ENCODE assay signal across 15 cellular contexts in the genomic region with DNA sequence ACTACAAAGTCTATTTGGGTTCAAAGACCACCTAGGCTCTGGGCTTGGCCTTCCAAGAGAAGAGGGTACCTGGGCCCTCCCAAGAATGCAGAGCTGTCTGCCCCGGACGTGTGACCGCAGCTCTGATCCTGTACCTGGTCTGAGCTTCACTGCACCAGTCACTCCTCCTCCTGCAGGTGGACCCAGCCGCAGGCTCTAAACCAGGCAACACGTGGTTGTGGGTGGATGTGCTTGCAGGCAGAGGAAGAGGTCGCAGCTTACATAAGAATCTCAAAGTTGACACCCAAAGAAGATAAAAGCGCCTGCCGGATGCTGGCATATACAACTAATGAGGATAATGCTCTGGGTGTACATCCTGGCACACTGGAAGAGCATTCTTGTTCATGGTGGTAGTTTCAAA. TPM values are rescaled to one million over a fixed set of nuclear protein-coding genes. Genes with fewer than 3 reads are reported as not detected.
DNase-seq lines count a peak whose midpoint lies in the region; ATAC-seq and TF ChIP-seq lines count a peak whose summit lies in the region.
"Had no signal": no experiment of that assay in that cellular context is flagged by ENCODE, and none has a peak within 500 bp of the region (broad histone marks: within the 10 kb centered on the region; RNA-seq: fewer than 3 reads in every experiment).

No MANE protein-coding gene starts in this region.

- H3K9me3 Mint-ChIP-seq in activated CD8-positive, alpha-beta memory T cell treated with anti-CD3 and anti-CD28 coated beads, Interleukin-2, amount 10 ng/mL, durations not matched to agents 7 days and 5 days (ENCODE audit: low read depth), result no peaks in the 10 kb centered on the region
- peaks cover 3% of the 10 kb centered on the region for H3K9me3 Mint-ChIP-seq in endodermal cell
- no peaks in the 10 kb centered on the region for H3K9me3 Mint-ChIP-seq in activated naive CD8-positive, alpha-beta T cell treated with anti-CD3 and anti-CD28 coated beads for 36 hours
- no peaks in the 10 kb centered on the region for H3K9me3 Mint-ChIP-seq in activated naive CD4-positive, alpha-beta T cell treated with anti-CD3 and anti-CD28 coated beads, Interleukin-2, amount 10 ng/mL, durations not matched to agents 7 days and 5 days
- H3K9me3 Mint-ChIP-seq: HFFc6 had no signal

- H3K27ac ChIP-seq in endodermal cell (ENCODE audit: low read depth, low read length) (no peak overlapping the region), trophoblast cell (ENCODE audit: low read depth, low read length) (peak overlapping the region; percentile 42)
- H3K27ac ChIP-seq: BLaER1 had no signal

- H2BK120ac ChIP-seq in trophoblast cell (ENCODE audit: insufficient read depth, low read length, poor library complexity), result peak overlapping the region; percentile 29

- H3K27me3 ChIP-seq in endodermal cell (ENCODE audit: control insufficient read depth, insufficient read depth, low read length, poor library complexity, severe bottlenecking) (no peaks in the 10 kb centered on the region), trophoblast cell (ENCODE audit: insufficient read depth, low read length) (no peaks in the 10 kb centered on the region)
- H3K27me3 ChIP-seq: BLaER1 had no signal

- WGBS in endodermal cell (ENCODE audit: insufficient coverage in 1 of 2, insufficient read length in 1 of 2), 2 experiments, result 90 to 94% methylated on average over 8 of the region's 8 CpGs
- no CpG with 5 or more reads among the region's 8 CpGs for WGBS in trophoblast cell (ENCODE audit: extremely low coverage, insufficient coverage, insufficient read length)

- peaks cover 24% of the 10 kb centered on the region for H3K79me1 ChIP-seq in trophoblast cell (ENCODE audit: low read length)

- H3K4me2 ChIP-seq in trophoblast cell (ENCODE audit: low read length), result no peak overlapping the region
- H3K4me2 ChIP-seq: BLaER1 had no signal

- H3K36me3 Mint-ChIP-seq in activated CD8-positive, alpha-beta memory T cell treated with anti-CD3 and anti-CD28 coated beads, Interleukin-2, amount 10 ng/mL, durations not matched to agents 7 days and 5 days, result no peaks in the 10 kb centered on the region
- no peaks in the 10 kb centered on the region for H3K36me3 Mint-ChIP-seq in endodermal cell (ENCODE audit: low read depth)
- H3K36me3 Mint-ChIP-seq in activated naive CD8-positive, alpha-beta T cell treated with anti-CD3 and anti-CD28 coated beads for 36 hours, result no peaks in the 10 kb centered on the region
- H3K36me3 Mint-ChIP-seq in activated naive CD4-positive, alpha-beta T cell treated with anti-CD3 and anti-CD28 coated beads, Interleukin-2, amount 10 ng/mL, durations not matched to agents 7 days and 5 days, result no peaks in the 10 kb centered on the region

- peak overlapping the region; percentile 1 for H3K4ac ChIP-seq in trophoblast cell (ENCODE audit: low read depth, low read length)

- peak overlapping the region; percentile 10 for H4K91ac ChIP-seq in trophoblast cell (ENCODE audit: low read depth, low read length)

- H3K36me3 ChIP-seq in endodermal cell (ENCODE audit: control insufficient read depth, insufficient read depth, low read length) (no peaks in the 10 kb centered on the region), trophoblast cell (ENCODE audit: control insufficient read depth in 1 of 2, insufficient read depth in 2 of 2, low read length in 2 of 2) (no peaks in the 10 kb centered on the region)
- H3K36me3 ChIP-seq: BLaER1 had no signal

- peaks cover 15% of the 10 kb centered on the region for H3K4me1 Mint-ChIP-seq in activated CD8-positive, alpha-beta memory T cell treated with anti-CD3 and anti-CD28 coated beads, Interleukin-2, amount 10 ng/mL, durations not matched to agents 7 days and 5 days
- H3K4me1 Mint-ChIP-seq in endodermal cell, result peaks cover 23% of the 10 kb centered on the region
- peaks cover 2% of the 10 kb centered on the region for H3K4me1 Mint-ChIP-seq in activated naive CD8-positive, alpha-beta T cell treated with anti-CD3 and anti-CD28 coated beads for 36 hours
- H3K4me1 Mint-ChIP-seq in activated naive CD4-positive, alpha-beta T cell treated with anti-CD3 and anti-CD28 coated beads, Interleukin-2, amount 10 ng/mL, durations not matched to agents 7 days and 5 days, result no peaks in the 10 kb centered on the region

- peak overlapping the region; percentile 61 for H3K23ac ChIP-seq in trophoblast cell (ENCODE audit: low read length)

- peaks cover 45% of the 10 kb centered on the region for H3K27me3 Mint-ChIP-seq in activated CD8-positive, alpha-beta memory T cell treated with anti-CD3 and anti-CD28 coated beads, Interleukin-2, amount 10 ng/mL, durations not matched to agents 7 days and 5 days
- H3K27me3 Mint-ChIP-seq in endodermal cell (ENCODE audit: insufficient read depth), result peaks cover 18% of the 10 kb centered on the region
- peaks cover 17% of the 10 kb centered on the region for H3K27me3 Mint-ChIP-seq in activated naive CD8-positive, alpha-beta T cell treated with anti-CD3 and anti-CD28 coated beads for 36 hours
- peaks cover 41% of the 10 kb centered on the region for H3K27me3 Mint-ChIP-seq in activated naive CD4-positive, alpha-beta T cell treated with anti-CD3 and anti-CD28 coated beads, Interleukin-2, amount 10 ng/mL, durations not matched to agents 7 days and 5 days

- H3K14ac ChIP-seq in trophoblast cell (ENCODE audit: low read length), result peak overlapping the region; percentile 1

- H2BK12ac ChIP-seq in trophoblast cell (ENCODE audit: low read length), result peak overlapping the region; percentile 6

- H2AFZ ChIP-seq in trophoblast cell (ENCODE audit: insufficient read depth, low read length, poor library complexity), result no peak overlapping the region

- H3K27ac Mint-ChIP-seq in activated CD8-positive, alpha-beta memory T cell treated with anti-CD3 and anti-CD28 coated beads, Interleukin-2, amount 10 ng/mL, durations not matched to agents 7 days and 5 days, result no peak overlapping the region
- no peak overlapping the region for H3K27ac Mint-ChIP-seq in endodermal cell
- H3K27ac Mint-ChIP-seq in activated naive CD8-positive, alpha-beta T cell treated with anti-CD3 and anti-CD28 coated beads for 36 hours, result no peak overlapping the region
- no peak overlapping the region for H3K27ac Mint-ChIP-seq in activated naive CD4-positive, alpha-beta T cell treated with anti-CD3 and anti-CD28 coated beads, Interleukin-2, amount 10 ng/mL, durations not matched to agents 7 days and 5 days
- H3K27ac Mint-ChIP-seq: HFFc6 had no signal

- H3K4me1 ChIP-seq in endodermal cell (ENCODE audit: control insufficient read depth, insufficient read depth, low read length) (no peaks in the 10 kb centered on the region), trophoblast cell (ENCODE audit: control insufficient read depth in 1 of 2, insufficient read depth in 2 of 2, low read length in 2 of 2) (peaks cover 7 to 27% of the 10 kb centered on the region in 2 experiments)

- peak; percentile 11 for TF ChIP-seq CTCF in endodermal cell (conservative IDR thresholded peaks at IDR 0.05)

- H4K8ac ChIP-seq in trophoblast cell (ENCODE audit: low read depth, low read length), result no peak overlapping the region

- ATAC-seq in activated CD8-positive, alpha-beta memory T cell treated with anti-CD3 and anti-CD28 coated beads, Interleukin-2, amount 10 ng/mL, durations not matched to agents 7 days and 5 days, result no peak
- no peak for ATAC-seq in HG03469 (IDR thresholded peaks at IDR 0.05; ENCODE audit: unreplicated experiment)

- no peak overlapping the region for H3K4me3 ChIP-seq in endodermal cell (ENCODE audit: low read length)
- H3K4me3 ChIP-seq in trophoblast cell (ENCODE audit: low read depth, low read length), result no peak overlapping the region
- H3K4me3 ChIP-seq: BLaER1 had no signal

- H3K9me3 ChIP-seq in endodermal cell (ENCODE audit: control insufficient read depth, low read length) (no peaks in the 10 kb centered on the region), trophoblast cell (ENCODE audit: insufficient read depth, low read depth, low read length) (no peaks in the 10 kb centered on the region)
- H3K9me3 ChIP-seq: BLaER1 had no signal

- H3K18ac ChIP-seq in trophoblast cell (ENCODE audit: low read length), result no peak overlapping the region

- peak overlapping the region; percentile 88 for H2AK5ac ChIP-seq in trophoblast cell (ENCODE audit: low read length)

- no peaks in the 10 kb centered on the region for H3K79me2 ChIP-seq in trophoblast cell (ENCODE audit: control insufficient read depth, insufficient read depth, low read length, poor library complexity)

- CTCF ChIA-PET in activated CD8-positive, alpha-beta memory T cell treated with anti-CD3 and anti-CD28 coated beads, Interleukin-2, amount 10 ng/mL, durations not matched to agents 7 days and 5 days (lab: Charles Lee), result no interaction called here
- CTCF ChIA-PET in activated naive CD4-positive, alpha-beta T cell treated with anti-CD3 and anti-CD28 coated beads, Interleukin-2, amount 10 ng/mL, durations not matched to agents 7 days and 5 days (lab: Charles Lee), result no interaction called here

- H4K12ac ChIP-seq in trophoblast cell (ENCODE audit: low read depth, low read length), result no peak overlapping the region

- no peak overlapping the region for H3K4me3 Mint-ChIP-seq in activated CD8-positive, alpha-beta memory T cell treated with anti-CD3 and anti-CD28 coated beads, Interleukin-2, amount 10 ng/mL, durations not matched to agents 7 days and 5 days
- no peak overlapping the region for H3K4me3 Mint-ChIP-seq in endodermal cell
- no peak overlapping the region for H3K4me3 Mint-ChIP-seq in activated naive CD8-positive, alpha-beta T cell treated with anti-CD3 and anti-CD28 coated beads for 36 hours
- H3K4me3 Mint-ChIP-seq in activated naive CD4-positive, alpha-beta T cell treated with anti-CD3 and anti-CD28 coated beads, Interleukin-2, amount 10 ng/mL, durations not matched to agents 7 days and 5 days, result no peak overlapping the region
- H3K4me3 Mint-ChIP-seq: HFFc6 had no signal

- peak; percentile 54 for DNase-seq in activated CD8-positive, alpha-beta memory T cell treated with anti-CD3 and anti-CD28 coated beads, Interleukin-2, amount 10 ng/mL, durations not matched to agents 7 days and 5 days
- DNase-seq in activated CD8-positive, alpha-beta memory T cell treated with anti-CD3 and anti-CD28 coated beads, Interleukin-2, amount 50 U/mL, for 48 hours, result no peak
- peak; percentile 87 for DNase-seq in RPMI8226
- DNase-seq in endodermal cell, result no peak
- no peak for DNase-seq in trophoblast cell
- DNase-seq in activated naive CD8-positive, alpha-beta T cell treated with anti-CD3 and anti-CD28 coated beads for 36 hours, result no peak
- no peak for DNase-seq in activated naive CD4-positive, alpha-beta T cell treated with anti-CD3 and anti-CD28 coated beads, Interleukin-2, amount 10 ng/mL, durations not matched to agents 7 days and 5 days
- DNase-seq: HFFc6, IMR-90, NCI-H2029 treated with DMSO at 0.1 percent for 48 hours, NCI-H2171 treated with DMSO at 0.1 percent for 48 hours, NCI-H446 treated with DMSO at 0.1 percent for 48 hours, OCI-M1 had no signal

- H3K9ac ChIP-seq in endodermal cell (ENCODE audit: extremely low read depth, low read length, poor library complexity, severe bottlenecking), result no peak overlapping the region
- H3K9ac ChIP-seq in trophoblast cell (ENCODE audit: low read length), result no peak overlapping the region
- H3K9ac ChIP-seq: BLaER1 had no signal

- no peak overlapping the region for H2BK5ac ChIP-seq in trophoblast cell (ENCODE audit: low read depth, low read length, poor library complexity)

RNA-seq across cellular contexts. Expression of a gene that starts 9.4 kb away (rescaled TPM):
- 100 to 1,000 TPM; 230 to 262 TPM for total RNA-seq in activated CD8-positive, alpha-beta memory T cell treated with anti-CD3 and anti-CD28 coated beads, Interleukin-2, amount 10 ng/mL, durations not matched to agents 7 days and 5 days
- total RNA-seq in endodermal cell, result 10 to 100 TPM; 58.0 to 82.3 TPM
- polyA plus RNA-seq in endodermal cell (2013, experiment 1 of 2), result 42.3 TPM
- 39.7 TPM for polyA plus RNA-seq in endodermal cell (2013, experiment 2 of 2)
- polyA plus RNA-seq in trophoblast cell (2013), result 229 and 243 TPM in 2 replicates
- 100 to 1,000 TPM; 231 to 242 TPM for total RNA-seq in activated naive CD8-positive, alpha-beta T cell treated with anti-CD3 and anti-CD28 coated beads for 36 hours

Comparison
In these comparisons a context has a peak if more than half of its experiments do, and no peak if none do; other contexts are left out.
1. DNase-seq: peak in activated CD8-positive, alpha-beta memory T cell treated with anti-CD3 and anti-CD28 coated beads, Interleukin-2, amount 10 ng/mL, durations not matched to agents 7 days and 5 days (single experiment) and RPMI8226 (single experiment); none in activated CD8-positive, alpha-beta memory T cell treated with anti-CD3 and anti-CD28 coated beads, Interleukin-2, amount 50 U/mL, for 48 hours (single experiment), endodermal cell (single experiment), trophoblast cell (0 of 2), activated naive CD8-positive, alpha-beta T cell treated with anti-CD3 and anti-CD28 coated beads for 36 hours (single experiment) and activated naive CD4-positive, alpha-beta T cell treated with anti-CD3 and anti-CD28 coated beads, Interleukin-2, amount 10 ng/mL, durations not matched to agents 7 days and 5 days (single experiment).